In the genomic region with DNA sequence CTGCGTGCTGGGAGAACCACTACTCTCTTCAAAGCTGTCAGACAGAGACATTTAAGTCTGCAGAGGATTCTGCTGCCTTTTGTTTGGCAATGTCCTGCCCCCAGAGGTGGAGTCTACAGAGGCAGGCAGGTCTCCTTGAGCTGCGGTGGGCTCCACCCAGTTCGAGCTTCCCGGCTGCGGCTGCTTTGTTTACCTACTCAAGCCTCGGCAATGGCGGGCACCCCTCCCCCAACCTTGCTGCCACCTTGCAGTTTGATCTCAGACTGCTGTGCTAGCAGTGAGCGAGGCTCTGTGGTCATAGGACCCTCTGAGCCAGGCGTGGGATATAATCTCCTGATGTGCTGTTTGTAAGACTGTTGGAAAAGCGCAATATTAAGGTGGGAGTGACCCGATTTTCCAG, we compare ENCODE assay signal across 9 cellular contexts. TPM values are rescaled to one million over a fixed set of nuclear protein-coding genes. Genes with fewer than 3 reads are reported as not detected.
"Had no signal": no experiment of that assay in that cellular context is flagged by ENCODE, and none has a peak within 500 bp of the region (broad histone marks: within the 10 kb centered on the region; RNA-seq: fewer than 3 reads in every experiment).

No MANE protein-coding gene starts in this region.

RNA-seq across cellular contexts. Expression of gene GNA14, which starts 39.6 kb away (rescaled TPM):
- total RNA-seq: activated B cell treated with CpG ODN at 0.5 μM for 24 hours; activated CD4-positive, alpha-beta memory T cell treated with anti-CD3 and anti-CD28 coated beads for 36 hours; activated CD4-positive, alpha-beta T cell treated with anti-CD3 and anti-CD28 coated beads, Interleukin-2, amount 10 ng/mL, durations not matched to agents 24 days and 14 days; activated CD8-positive, alpha-beta memory T cell treated with anti-CD3 and anti-CD28 coated beads for 36 hours; activated CD8-positive, alpha-beta T cell treated with anti-CD3 and anti-CD28 coated beads for 36 hours; activated naive CD4-positive, alpha-beta T cell treated with anti-CD3 and anti-CD28 coated beads for 36 hours; activated naive CD8-positive, alpha-beta T cell treated with anti-CD3 and anti-CD28 coated beads for 36 hours; activated T-helper 1 cell treated with anti-CD3 and anti-CD28 coated beads, Interleukin-12 subunit alpha, Interleukin-12 subunit beta, Interleukin-2, Interleukin-4 antibody, amounts not matched to agents 30 ng/mL and 10 ng/mL and 1 ng/mL, durations not matched to agents 14 hours and 24 hours and 36 hours; activated T-helper 17 cell treated with anti-CD3 and anti-CD28 coated beads, Interleukin-2, amount 50 U/mL, for 72 hours had no signal
